Comparison of ENCODE assay signal across 8 cellular contexts in the genomic region with DNA sequence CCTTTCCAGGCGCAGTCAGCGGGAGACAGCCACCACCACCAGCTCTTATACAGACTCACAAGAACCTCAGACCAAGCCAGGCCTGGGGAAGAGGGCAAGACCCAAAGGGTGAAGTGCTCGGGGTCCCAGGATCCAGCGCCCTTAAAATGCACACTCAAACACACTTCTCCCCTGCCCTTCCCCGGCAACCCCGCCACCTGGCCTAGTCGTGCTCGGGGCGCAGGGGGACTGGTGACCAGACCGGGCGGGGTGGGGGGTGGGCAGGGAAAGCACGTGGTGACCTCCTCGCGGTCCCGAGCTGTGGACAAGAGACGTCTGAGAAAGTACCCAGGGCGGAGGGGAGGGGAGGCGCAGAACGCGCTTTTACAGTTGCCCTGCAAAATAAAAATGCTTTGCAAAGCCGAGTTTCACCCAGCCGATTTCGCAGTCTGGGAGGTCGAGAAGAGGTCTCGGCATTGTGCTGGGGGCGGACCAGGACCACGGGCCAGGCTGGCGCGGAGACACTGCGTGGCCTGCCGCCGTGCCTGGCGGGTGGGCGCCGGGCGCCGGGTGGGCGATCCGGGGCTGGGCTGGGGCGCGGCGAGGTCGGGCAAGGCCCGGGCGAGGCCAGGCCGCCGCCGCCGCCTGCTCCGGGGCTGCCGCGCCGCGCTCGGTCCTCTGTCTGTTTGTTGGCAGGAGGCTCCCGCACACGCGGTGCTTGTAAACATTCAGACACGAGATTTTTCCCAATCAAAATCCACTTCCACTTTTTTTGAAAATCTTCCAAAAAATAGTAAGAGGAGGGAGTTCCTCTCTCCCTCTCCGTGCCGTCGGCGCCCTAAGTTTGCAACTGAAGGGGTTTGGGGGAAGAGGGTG. TPM values are rescaled to one million over a fixed set of nuclear protein-coding genes. Genes with fewer than 3 reads are reported as not detected.
A peak's percentile ranks its signal among the peaks of the same experiment; 100 is the strongest.
DNase-seq lines count a peak whose midpoint lies in the region; ATAC-seq and TF ChIP-seq lines count a peak whose summit lies in the region.

No MANE protein-coding gene starts in this region.

- peak overlapping the region; percentile 86; the same call in 1 of the 2 replicates for H3K9ac ChIP-seq in SK-N-SH

- no peak for TF ChIP-seq CTCF in SK-N-SH (IDR thresholded peaks at IDR 0.05)
- TF ChIP-seq CTCF in breast epithelium (IDR thresholded peaks at IDR 0.05), result no peak
- TF ChIP-seq CTCF in right lobe of liver (IDR thresholded peaks at IDR 0.05), result no peak
- no peak for TF ChIP-seq CTCF in upper lobe of left lung (IDR thresholded peaks at IDR 0.05)

- H3K27ac ChIP-seq in SK-N-SH (ENCODE audit: low read depth in 2 of 2, low read length in 1 of 2) (peak overlapping the region in 1 of 2 experiments; percentile 74; a peak in 2 of 4 replicates), breast epithelium (peak overlapping the region; percentile 63 to 76), right lobe of liver (no peak overlapping the region), upper lobe of left lung (no peak overlapping the region)

- H3K36me3 ChIP-seq in SK-N-SH (replicated peaks in 1 of 2; ENCODE audit: control insufficient read depth in 1 of 2, insufficient read depth in 2 of 2, low read length in 1 of 2) (no peaks in the 10 kb centered on the region), breast epithelium (no peaks in the 10 kb centered on the region), right lobe of liver (no peaks in the 10 kb centered on the region), upper lobe of left lung (no peaks in the 10 kb centered on the region)

- TF ChIP-seq POLR2A in breast epithelium (IDR thresholded peaks at IDR 0.05) (no peak), right lobe of liver (IDR thresholded peaks at IDR 0.05) (no peak), upper lobe of left lung (IDR thresholded peaks at IDR 0.05) (no peak)

- intact Hi-C loops in breast epithelium (cut with DNase I; ENCODE audit: low total_unique reads), result no loop called here
- intact Hi-C loops in right lobe of liver (cut with DNase I), result loop anchor here in 1 of 2 donors (10.0 kb wide), 1 partner anchor 1257 kb away; no protein-coding TSS in a partner anchor

- H3K79me2 ChIP-seq in SK-N-SH (ENCODE audit: insufficient read depth), result peaks cover 53% of the 10 kb centered on the region

- CTCF ChIA-PET in SK-N-SH (lab: Yijun Ruan, JAX), result interaction anchor here (0.7 to 4.1 kb wide), 9 partner anchors 8 to 1318 kb away, joined by 3 to 24 read pairs (median 7); no protein-coding TSS in a partner anchor

- DNase-seq in SK-N-SH (peak; percentile 62), NCI-H2171 treated with DMSO at 0.1 percent for 48 hours (lab: John Stamatoyannopoulos, UW) (peak; percentile 58), breast epithelium (ENCODE audit: low spot score in 2 of 2) (peak in 1 of 2 donors; percentile 31), right lobe of liver (peak; percentile 58 to 70 (median 60)), upper lobe of left lung (peak; percentile 53 to 89)

- ATAC-seq in SK-N-SH treated with all-trans-retinoic acid at 6 μM for 48 hours, result no peak
- peak; percentile 5 to 44 (median 18) for ATAC-seq in right lobe of liver
- no peak for ATAC-seq in upper lobe of left lung (ENCODE audit: low FRiP score in 2 of 2)
- ATAC-seq in HG02884 (IDR thresholded peaks at IDR 0.05; ENCODE audit: unreplicated experiment), result no peak
- no peak for ATAC-seq in GM18519 (IDR thresholded peaks at IDR 0.05; ENCODE audit: low FRiP score, unreplicated experiment)

- no peaks in the 10 kb centered on the region for H4K20me1 ChIP-seq in SK-N-SH (ENCODE audit: insufficient read depth)

- TF ChIP-seq EP300 in SK-N-SH (IDR thresholded peaks at IDR 0.05; ENCODE audit: borderline replicate concordance in 1 of 2, low read depth in 1 of 2, low read length in 1 of 2) (no peak), upper lobe of left lung (IDR thresholded peaks at IDR 0.05) (no peak)

- H3K27me3 ChIP-seq in SK-N-SH (ENCODE audit: insufficient read depth), result peaks cover 8% of the 10 kb centered on the region; the same call in 1 of the 2 replicates
- peaks cover 0 to 2% of the 10 kb centered on the region in 2 donors for H3K27me3 ChIP-seq in breast epithelium
- peaks cover 5 to 25% of the 10 kb centered on the region in 2 donors for H3K27me3 ChIP-seq in right lobe of liver
- H3K27me3 ChIP-seq in upper lobe of left lung, result peaks cover 0 to 32% (median 16%) of the 10 kb centered on the region in 4 donors

- H3F3A ChIP-seq in SK-N-SH (replicated peaks; ENCODE audit: insufficient read depth), result peaks cover 9% of the 10 kb centered on the region

- 7% methylated on average over 38 of the region's 63 CpGs for WGBS in SK-N-SH (ENCODE audit: low lambda C conversion rate)
- 5% methylated on average over 28 of the region's 63 CpGs for WGBS in right lobe of liver (ENCODE audit: insufficient coverage, low coverage, low lambda C conversion rate, missing lambda C conversion rate)
- WGBS in upper lobe of left lung, 2 donors, result 3% methylated on average over 29 to 37 of the region's 63 CpGs

- H3K9me2 ChIP-seq in SK-N-SH, result no peaks in the 10 kb centered on the region

- no peak for TF ChIP-seq RAD21 in SK-N-SH (IDR thresholded peaks at IDR 0.05; ENCODE audit: low read length)

- H3K4me1 ChIP-seq in SK-N-SH (ENCODE audit: control insufficient read depth in 1 of 2, insufficient read depth in 2 of 2, low read depth in 1 of 2, low read length in 1 of 2) (peaks cover 3 to 35% of the 10 kb centered on the region in 2 experiments; a peak in 1 of 4 replicates), breast epithelium (no peaks in the 10 kb centered on the region), right lobe of liver (peaks cover 0 to 52% (median 9%) of the 10 kb centered on the region in 4 donors), upper lobe of left lung (peaks cover 61 to 79% (median 64%) of the 10 kb centered on the region in 4 donors)

- H3K9me3 ChIP-seq in SK-N-SH (no peaks in the 10 kb centered on the region), breast epithelium (no peaks in the 10 kb centered on the region), right lobe of liver (no peaks in the 10 kb centered on the region), upper lobe of left lung (no peaks in the 10 kb centered on the region)

- POLR2A ChIA-PET in SK-N-SH (lab: Yijun Ruan, JAX), result interaction anchor here (0.6 kb wide), 1 partner anchor 17 kb away, joined by 3 read pairs; no protein-coding TSS in a partner anchor

- H3K4me3 ChIP-seq in SK-N-SH (ENCODE audit: low read depth in 2 of 2, low read length in 1 of 2) (peak overlapping the region; percentile 75 to 98), breast epithelium (peak overlapping the region; percentile 42 to 78 (median 73)), right lobe of liver (peak overlapping the region; percentile 16 to 53 (median 25)), upper lobe of left lung (peak overlapping the region in 3 of 4 donors; percentile 70 to 82 (median 75))

- peak overlapping the region; percentile 96 for H3K4me2 ChIP-seq in SK-N-SH

- peak overlapping the region; percentile 78 for H2AFZ ChIP-seq in SK-N-SH (ENCODE audit: low read depth)

TF ChIP-seq in SK-N-SH, 30 proteins besides CTCF, POLR2A, EP300 and RAD21 (continues in another document):
- no peak for TF ChIP-seq RCOR1 (IDR thresholded peaks at IDR 0.05; ENCODE audit: low read length)
- TF ChIP-seq FOXJ3 (CRISPR knock-in tag; IDR thresholded peaks at IDR 0.05), result no peak
- TF ChIP-seq SIN3A (IDR thresholded peaks at IDR 0.05; ENCODE audit: borderline replicate concordance, low read depth, low read length), result no peak
- 0 out of 2 replicates have a peak, but pooled peaks have one; percentile 5 for TF ChIP-seq NFIC (IDR thresholded peaks at IDR 0.05; ENCODE audit: borderline replicate concordance)
- TF ChIP-seq MAX (IDR thresholded peaks at IDR 0.05; ENCODE audit: low read depth), result peak; percentile 67; the same call in 1 of the 2 replicates
- no peak for TF ChIP-seq YY1 (IDR thresholded peaks at IDR 0.05; ENCODE audit: low read depth)
- no peak for TF ChIP-seq MEF2A (IDR thresholded peaks at IDR 0.05; ENCODE audit: borderline replicate concordance, low read depth)
- no peak for TF ChIP-seq TEAD4 (IDR thresholded peaks at IDR 0.05; ENCODE audit: borderline replicate concordance, insufficient read depth)
- TF ChIP-seq EZH2phosphoT487 (IDR thresholded peaks at IDR 0.05; ENCODE audit: borderline replicate concordance, low read depth), result no peak
- no peak for TF ChIP-seq MXI1 (IDR thresholded peaks at IDR 0.05; ENCODE audit: low read depth, low read length)
- TF ChIP-seq ELF1 (IDR thresholded peaks at IDR 0.05), result no peak
- TF ChIP-seq CHD2 (IDR thresholded peaks at IDR 0.05; ENCODE audit: low read length, partially characterized antibody), result no peak

TF ChIP-seq in SK-N-SH treated with all-trans-retinoic acid at 6 μM for 48 hours, 23 proteins besides CTCF, POLR2A, EP300 and RAD21 (continues in another document):
- TF ChIP-seq CSDC2 (CRISPR knock-in tag; IDR thresholded peaks at IDR 0.05) (no peak), GLIS3 (CRISPR knock-in tag; IDR thresholded peaks at IDR 0.05) (no peak), BACH2 (CRISPR knock-in tag; IDR thresholded peaks at IDR 0.05; ENCODE audit: borderline replicate concordance) (no peak), ZNF8 (CRISPR knock-in tag; IDR thresholded peaks at IDR 0.05) (no peak), ZFP3 (CRISPR knock-in tag; IDR thresholded peaks at IDR 0.05) (no peak), RARB (CRISPR knock-in tag; IDR thresholded peaks at IDR 0.05) (no peak), ZNF70 (CRISPR knock-in tag; IDR thresholded peaks at IDR 0.05) (no peak), CSRNP3 (CRISPR knock-in tag; IDR thresholded peaks at IDR 0.05) (no peak), OSR1 (CRISPR knock-in tag; IDR thresholded peaks at IDR 0.05) (no peak)

RNA-seq across cellular contexts. Expression of gene BCL11A, which starts 2.0 kb away (rescaled TPM):
- 1.9 and 2.4 TPM in 2 replicates for polyA plus RNA-seq in SK-N-SH (2012; rRNA removed)
- 1.8 and 2.3 TPM in 2 replicates for polyA plus RNA-seq in SK-N-SH (2012; cell fraction: cytosol; rRNA removed)
- polyA plus RNA-seq in SK-N-SH (2012; cell fraction: nucleus; rRNA removed), result 3.6 and 5.5 TPM in 2 replicates
- 10 to 100 TPM in 1 of 3 donors, 1 to 10 TPM in 1, under 1 TPM in 1; 0.64 to 13.5 (median 6.2) TPM for total RNA-seq in breast epithelium
- under 1 TPM; 0.06 to 0.80 (median 0.37) TPM for total RNA-seq in right lobe of liver
- total RNA-seq in upper lobe of left lung, result 10 to 100 TPM in 1 of 6 donors, 1 to 10 TPM in 5; 2.7 to 12.7 (median 5.4) TPM

Comparison
In these comparisons a context has a peak if more than half of its experiments do, and no peak if none do; other contexts are left out.
1. H3K27ac ChIP-seq: peak in breast epithelium (2 of 2); none in right lobe of liver (0 of 3) and upper lobe of left lung (0 of 4).
2. H3K4me3 ChIP-seq: peak in every context shown above with its lines; median percentile 86 in SK-N-SH; 75 in upper lobe of left lung; 73 in breast epithelium; 25 in right lobe of liver.
3. ATAC-seq: peak in right lobe of liver (4 of 4); none in SK-N-SH treated with all-trans-retinoic acid at 6 μM for 48 hours (single experiment), upper lobe of left lung (0 of 2), HG02884 (single experiment) and GM18519 (single experiment).